In the genomic region with DNA sequence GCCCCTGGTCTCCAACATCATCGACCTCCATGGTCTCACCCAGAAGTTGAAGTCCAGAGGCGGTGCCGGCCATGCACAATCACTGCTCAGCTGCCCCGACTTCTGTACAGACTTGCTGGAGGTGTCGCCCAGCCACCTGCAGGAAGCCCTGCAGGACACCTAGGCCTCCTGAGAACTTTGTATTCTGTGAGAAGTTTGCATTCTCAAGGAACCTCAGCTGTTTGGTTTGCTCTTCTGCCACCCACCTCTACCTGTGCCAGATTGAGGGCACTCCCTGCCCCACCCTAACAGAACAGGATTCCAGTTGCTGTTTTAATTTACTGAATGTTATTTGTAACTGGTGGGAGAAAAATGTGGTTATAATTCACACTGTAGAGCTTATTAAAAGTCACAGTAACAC, we compare ENCODE assay signal across 11 cellular contexts. TPM values are rescaled to one million over a fixed set of nuclear protein-coding genes. Genes with fewer than 3 reads are reported as not detected.
"Had no signal": no experiment of that assay in that cellular context is flagged by ENCODE, and none has a peak within 500 bp of the region (broad histone marks: within the 10 kb centered on the region; RNA-seq: fewer than 3 reads in every experiment).

No MANE protein-coding gene starts in this region.

- ATAC-seq: HCT116, HepG2, K562 had no signal

- H3K4me3 ChIP-seq: HAP-1, K562 had no signal

- H3K4me3 Mint-ChIP-seq: HFFc6 had no signal

- H3K27ac Mint-ChIP-seq: HFFc6 had no signal

- H3K9me3 ChIP-seq: HAP-1 had no signal

- DNase-seq: GOT3, H7, HFFc6, IMR-90 had no signal

- H3K27ac ChIP-seq: HL-60 had no signal

- H3K4me1 ChIP-seq: HAP-1 had no signal

- H3K36me3 ChIP-seq: HAP-1 had no signal

RNA-seq across cellular contexts. Expression of a gene that starts 46.8 kb away (rescaled TPM):
- total RNA-seq: H4, HepG2 had no signal

RNA-seq across cellular contexts. Expression of a gene that starts 53.7 kb away (rescaled TPM):
- total RNA-seq: HepG2, HFFc6, HT1080, IMR-90, K562 had no signal
